In the genomic region with DNA sequence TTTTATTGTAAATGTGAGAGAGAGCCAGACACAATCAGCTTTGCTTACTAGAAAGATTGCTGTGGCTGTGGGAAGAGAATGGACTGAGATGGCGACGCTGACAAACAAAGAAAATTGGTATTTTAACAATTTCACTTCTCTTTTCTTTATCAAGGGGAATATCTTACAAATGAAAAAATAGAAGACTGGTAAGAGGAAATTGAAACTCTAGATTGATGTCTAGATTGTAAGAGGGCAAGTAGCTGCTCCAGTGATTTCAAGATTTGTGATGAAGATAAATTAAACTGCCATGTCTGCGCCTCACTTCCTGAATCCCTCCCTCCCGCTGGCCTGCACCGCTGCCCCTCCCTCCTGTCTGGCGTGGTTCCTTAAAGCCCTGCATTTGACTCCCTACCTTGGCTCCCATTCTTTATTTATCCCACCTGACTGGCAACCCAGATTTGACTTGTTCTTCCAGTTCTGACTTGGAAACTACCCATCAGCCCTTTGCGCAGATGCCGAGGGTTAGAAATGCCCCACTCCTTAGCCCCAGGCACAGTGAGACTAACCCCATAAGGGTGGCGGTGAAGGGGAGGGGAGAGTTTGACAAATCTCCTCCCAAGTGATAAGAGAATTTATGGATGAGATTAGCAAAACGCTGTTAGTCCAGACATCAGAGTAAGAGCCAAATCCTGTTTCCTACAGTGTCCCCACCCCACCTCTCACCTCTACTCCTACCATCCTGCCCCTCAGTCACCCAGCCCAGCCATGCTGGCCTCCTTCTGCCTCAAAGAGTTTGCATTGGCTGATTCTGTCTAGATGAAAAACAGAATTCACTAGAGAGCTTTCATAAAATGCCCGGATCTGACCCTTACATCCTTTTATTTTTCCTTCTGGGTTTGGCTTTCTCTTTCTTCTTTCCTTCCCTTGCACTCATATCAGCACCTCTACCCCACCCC, we compare ENCODE assay signal across 7 cellular contexts.
DNase-seq lines count a peak whose midpoint lies in the region; ATAC-seq and TF ChIP-seq lines count a peak whose summit lies in the region.

No MANE protein-coding gene starts in this region.

- peaks cover 2% of the 10 kb centered on the region for H3K36me3 Mint-ChIP-seq in central memory CD8-positive, alpha-beta T cell (ENCODE audit: insufficient read depth)

- H3K4me3 ChIP-seq in neutrophil (ENCODE audit: low read depth in 1 of 2, low read length in 1 of 2), result peak overlapping the region; percentile 29 to 37

- H3K27ac Mint-ChIP-seq in central memory CD8-positive, alpha-beta T cell (ENCODE audit: low read depth), result peak overlapping the region; percentile 79

- H3K9me3 Mint-ChIP-seq in central memory CD8-positive, alpha-beta T cell, result peaks cover 5% of the 10 kb centered on the region

- H3K9me3 ChIP-seq in neutrophil, result peaks cover 7% of the 10 kb centered on the region

- H3K27ac ChIP-seq in neutrophil, result no peak overlapping the region

- H3K27me3 Mint-ChIP-seq in central memory CD8-positive, alpha-beta T cell, result no peaks in the 10 kb centered on the region

- H3K4me3 Mint-ChIP-seq in central memory CD8-positive, alpha-beta T cell, result peak overlapping the region; percentile 74

- ATAC-seq in GM18907 (IDR thresholded peaks at IDR 0.05; ENCODE audit: unreplicated experiment), result peak; percentile 39
- ATAC-seq in HG02852 (IDR thresholded peaks at IDR 0.05; ENCODE audit: unreplicated experiment), result peak; percentile 56
- ATAC-seq in central memory CD8-positive, alpha-beta T cell (replicated peaks; ENCODE audit: extremely low read depth, poor library complexity, severe bottlenecking), result no peak

- DNase-seq in NCI-H69 (lab: John Stamatoyannopoulos, UW), result peak; percentile 66
- no peak for DNase-seq in central memory CD8-positive, alpha-beta T cell (ENCODE audit: low spot score in 2 of 2)
- no peak for DNase-seq in amniotic stem cell (lab: John Stamatoyannopoulos, UW)
- DNase-seq in GOT3 (lab: John Stamatoyannopoulos, UW), result no peak

- no peak for TF ChIP-seq CTCF in neutrophil (IDR thresholded peaks at IDR 0.05)

- peaks cover 21% of the 10 kb centered on the region for H3K4me1 Mint-ChIP-seq in central memory CD8-positive, alpha-beta T cell

- no peaks in the 10 kb centered on the region for H3K36me3 ChIP-seq in neutrophil

- no peaks in the 10 kb centered on the region for H3K27me3 ChIP-seq in neutrophil

- peaks cover 14 to 16% of the 10 kb centered on the region in 2 experiments for H3K4me1 ChIP-seq in neutrophil (ENCODE audit: control insufficient read depth in 1 of 2, insufficient read depth in 1 of 2, low read depth in 1 of 2, low read length in 1 of 2)
